Comparison of ENCODE assay signal across 13 cellular contexts in the genomic region with DNA sequence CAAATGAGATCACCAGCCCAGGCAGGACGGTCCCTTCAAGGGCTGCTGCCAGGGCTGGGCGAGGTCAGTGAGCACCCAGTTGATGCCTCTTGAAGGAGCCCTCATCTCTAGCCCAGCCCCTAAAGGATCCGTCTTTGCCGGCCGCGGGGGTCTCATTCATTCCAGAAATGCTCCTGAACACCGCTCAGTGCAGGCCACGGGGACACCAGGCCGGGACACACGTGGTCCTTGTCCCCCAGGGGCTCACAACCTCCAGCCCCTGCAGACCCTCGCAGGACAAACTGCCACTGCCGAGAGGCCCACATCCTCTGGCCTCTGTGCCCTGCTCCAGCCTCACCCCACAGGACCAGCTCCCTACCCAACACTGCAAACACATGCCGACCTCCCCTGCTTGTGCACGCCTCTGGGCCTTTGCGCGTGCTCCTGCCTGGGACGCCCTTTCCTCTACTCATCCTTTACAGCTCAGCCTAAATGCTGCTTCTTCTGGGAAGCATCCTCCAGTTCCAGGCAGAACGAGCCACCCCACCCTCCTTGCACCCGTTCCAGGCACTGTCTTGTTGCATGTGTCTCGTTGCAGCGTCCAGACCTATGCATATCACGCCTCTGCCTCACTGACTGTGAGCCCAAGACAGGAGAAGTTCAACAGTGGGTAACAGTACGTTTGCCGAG. TPM values are rescaled to one million over a fixed set of nuclear protein-coding genes. Genes with fewer than 3 reads are reported as not detected.
A peak's percentile ranks its signal among the peaks of the same experiment; 100 is the strongest.
DNase-seq lines count a peak whose midpoint lies in the region; ATAC-seq and TF ChIP-seq lines count a peak whose summit lies in the region.
"Had no signal": no experiment of that assay in that cellular context is flagged by ENCODE, and none has a peak within 500 bp of the region (broad histone marks: within the 10 kb centered on the region; RNA-seq: fewer than 3 reads in every experiment).

No MANE protein-coding gene starts in this region.

- H3K9ac ChIP-seq in GM23248, result no peak overlapping the region
- no peak overlapping the region for H3K9ac ChIP-seq in SK-N-SH
- H3K9ac ChIP-seq in trophoblast cell (ENCODE audit: low read length), result no peak overlapping the region

- H3K23ac ChIP-seq in trophoblast cell (ENCODE audit: low read length), result no peak overlapping the region

- no peak for TF ChIP-seq RAD21 in SK-N-SH (IDR thresholded peaks at IDR 0.05; ENCODE audit: low read length)

- no peak overlapping the region for H3K4me3 Mint-ChIP-seq in Calu3 (ENCODE audit: low read depth, unreplicated experiment)
- H3K4me3 Mint-ChIP-seq: activated B cell treated with CpG ODN at 0.5 μM for 24 hours; activated CD4-positive, alpha-beta memory T cell treated with anti-CD3 and anti-CD28 coated beads, Interleukin-2, amount 10 ng/mL, durations not matched to agents 7 days and 5 days; nephron; T-helper 2 cell treated with Interferon-gamma antibody and Interleukin-4, amounts not matched to agents 5 μg/mL and 100 μg/mL, for 36 hours had no signal

- no peaks in the 10 kb centered on the region for H3K9me3 Mint-ChIP-seq in Calu3 (ENCODE audit: low read depth, unreplicated experiment)
- H3K9me3 Mint-ChIP-seq: activated B cell treated with CpG ODN at 0.5 μM for 24 hours; activated CD4-positive, alpha-beta memory T cell treated with anti-CD3 and anti-CD28 coated beads, Interleukin-2, amount 10 ng/mL, durations not matched to agents 7 days and 5 days; nephron; T-helper 2 cell treated with Interferon-gamma antibody and Interleukin-4, amounts not matched to agents 5 μg/mL and 100 μg/mL, for 36 hours had no signal

- H3K27ac Mint-ChIP-seq in Calu3 (ENCODE audit: unreplicated experiment), result no peak overlapping the region
- H3K27ac Mint-ChIP-seq: activated B cell treated with CpG ODN at 0.5 μM for 24 hours; activated CD4-positive, alpha-beta memory T cell treated with anti-CD3 and anti-CD28 coated beads, Interleukin-2, amount 10 ng/mL, durations not matched to agents 7 days and 5 days; nephron had no signal

- H3K14ac ChIP-seq in trophoblast cell (ENCODE audit: low read length), result no peak overlapping the region

- in situ Hi-C loops in GM23248 (cut with MboI), result loop anchor here (5.0 kb wide), 1 partner anchor 131 kb away; no protein-coding TSS in a partner anchor

- peaks cover 50% of the 10 kb centered on the region for H3K27me3 Mint-ChIP-seq in Calu3 (ENCODE audit: unreplicated experiment)

- no peak overlapping the region for H4K8ac ChIP-seq in trophoblast cell (ENCODE audit: low read depth, low read length)

- H3K79me1 ChIP-seq in trophoblast cell (ENCODE audit: low read length), result no peaks in the 10 kb centered on the region

- no peaks in the 10 kb centered on the region for H4K20me1 ChIP-seq in GM23248 (ENCODE audit: insufficient read depth)
- no peaks in the 10 kb centered on the region for H4K20me1 ChIP-seq in SK-N-SH (ENCODE audit: insufficient read depth)

- DNase-seq in GM23248 (peak; percentile 30), SK-N-SH (peak; percentile 40), trophoblast cell (no peak), Calu3 (no peak), NCI-H1436 (lab: John Stamatoyannopoulos, UW) (no peak), tibial nerve (ENCODE audit: low spot score in 2 of 2) (no peak)
- DNase-seq: activated B cell treated with CpG ODN at 0.5 μM for 24 hours had no signal

- no peak for TF ChIP-seq EP300 in SK-N-SH (IDR thresholded peaks at IDR 0.05; ENCODE audit: borderline replicate concordance in 1 of 2, low read depth in 1 of 2, low read length in 1 of 2)
- TF ChIP-seq EP300 in tibial nerve (IDR thresholded peaks at IDR 0.05), result no peak

- H3K4me1 ChIP-seq in GM23248 (ENCODE audit: insufficient read depth), result peaks cover 9% of the 10 kb centered on the region; the same call in 1 of the 2 replicates
- H3K4me1 ChIP-seq in SK-N-SH (ENCODE audit: control insufficient read depth in 1 of 2, insufficient read depth in 2 of 2, low read depth in 1 of 2, low read length in 1 of 2), result peaks cover 2 to 6% of the 10 kb centered on the region in 2 experiments; a peak in 1 of 4 replicates
- H3K4me1 ChIP-seq in trophoblast cell (ENCODE audit: control insufficient read depth in 1 of 2, insufficient read depth in 2 of 2, low read length in 2 of 2), result no peaks in the 10 kb centered on the region
- peaks cover 0 to 11% (median 0%) of the 10 kb centered on the region in 4 donors for H3K4me1 ChIP-seq in tibial nerve
- H3K4me1 ChIP-seq: transverse colon had no signal

- H2BK5ac ChIP-seq in trophoblast cell (ENCODE audit: low read depth, low read length, poor library complexity), result no peak overlapping the region

- H3K4me1 Mint-ChIP-seq in Calu3 (ENCODE audit: low read depth, unreplicated experiment), result no peaks in the 10 kb centered on the region
- H3K4me1 Mint-ChIP-seq: activated B cell treated with CpG ODN at 0.5 μM for 24 hours; activated CD4-positive, alpha-beta memory T cell treated with anti-CD3 and anti-CD28 coated beads, Interleukin-2, amount 10 ng/mL, durations not matched to agents 7 days and 5 days had no signal

- H3K36me3 ChIP-seq in GM23248 (ENCODE audit: low read depth) (no peaks in the 10 kb centered on the region), SK-N-SH (replicated peaks in 1 of 2; ENCODE audit: control insufficient read depth in 1 of 2, insufficient read depth in 2 of 2, low read length in 1 of 2) (no peaks in the 10 kb centered on the region), trophoblast cell (ENCODE audit: control insufficient read depth in 1 of 2, insufficient read depth in 2 of 2, low read length in 2 of 2) (no peaks in the 10 kb centered on the region), tibial nerve (no peaks in the 10 kb centered on the region)
- H3K36me3 ChIP-seq: transverse colon had no signal

- no peak overlapping the region for H2AK5ac ChIP-seq in trophoblast cell (ENCODE audit: low read length)

- WGBS in GM23248 (ENCODE audit: low coverage in 1 of 2, low lambda C conversion rate in 2 of 2, missing lambda C conversion rate in 2 of 2), 2 experiments, result 11 to 14% methylated on average over 22 to 24 of the region's 24 CpGs
- whole genome bisulfite sequencing in SK-N-SH (ENCODE audit: low lambda C conversion rate), result 51% methylated on average over 18 of the region's 24 CpGs
- no CpG with 5 or more reads among the region's 24 CpGs for WGBS in trophoblast cell (ENCODE audit: extremely low coverage, insufficient coverage, insufficient read length)
- 59 to 68% methylated on average over 14 to 24 of the region's 24 CpGs for WGBS in tibial nerve, 2 donors

- POLR2A ChIA-PET in SK-N-SH (lab: Yijun Ruan, JAX), result no interaction called here

- H3K4me3 ChIP-seq in GM23248 (no peak overlapping the region), SK-N-SH (ENCODE audit: low read depth in 2 of 2, low read length in 1 of 2) (no peak overlapping the region; a peak in 1 of 4 replicates), trophoblast cell (ENCODE audit: low read depth, low read length) (peak overlapping the region; percentile 25), tibial nerve (no peak overlapping the region)
- H3K4me3 ChIP-seq: transverse colon had no signal

- H3K27ac ChIP-seq in GM23248 (no peak overlapping the region), SK-N-SH (ENCODE audit: low read depth in 2 of 2, low read length in 1 of 2) (no peak overlapping the region), trophoblast cell (ENCODE audit: low read depth, low read length) (no peak overlapping the region), tibial nerve (no peak overlapping the region)
- H3K27ac ChIP-seq: transverse colon had no signal

- no peak overlapping the region for H3K4ac ChIP-seq in trophoblast cell (ENCODE audit: low read depth, low read length)

- no peak overlapping the region for H2BK12ac ChIP-seq in trophoblast cell (ENCODE audit: low read length)

- ATAC-seq in esophagus mucosa (peak; percentile 10), HG03342 (IDR thresholded peaks at IDR 0.05; ENCODE audit: unreplicated experiment) (no peak)

- peaks cover 4% of the 10 kb centered on the region for H3K36me3 Mint-ChIP-seq in Calu3 (ENCODE audit: insufficient read depth, unreplicated experiment)

- no peak overlapping the region for H3K18ac ChIP-seq in trophoblast cell (ENCODE audit: low read length)

- no peak overlapping the region for H2BK120ac ChIP-seq in trophoblast cell (ENCODE audit: insufficient read depth, low read length, poor library complexity)

- H4K12ac ChIP-seq in trophoblast cell (ENCODE audit: low read depth, low read length), result no peak overlapping the region

- H3K79me2 ChIP-seq in GM23248 (ENCODE audit: insufficient read depth) (no peaks in the 10 kb centered on the region), SK-N-SH (ENCODE audit: insufficient read depth) (no peaks in the 10 kb centered on the region), trophoblast cell (ENCODE audit: control insufficient read depth, insufficient read depth, low read length, poor library complexity) (no peaks in the 10 kb centered on the region)

- H3K9me3 ChIP-seq in GM23248 (ENCODE audit: low read depth) (no peaks in the 10 kb centered on the region), SK-N-SH (no peaks in the 10 kb centered on the region), trophoblast cell (ENCODE audit: insufficient read depth, low read depth, low read length) (no peaks in the 10 kb centered on the region), tibial nerve (no peaks in the 10 kb centered on the region)
- H3K9me3 ChIP-seq: transverse colon had no signal

- no peak overlapping the region for H4K91ac ChIP-seq in trophoblast cell (ENCODE audit: low read depth, low read length)

- CTCF ChIA-PET in SK-N-SH (lab: Yijun Ruan, JAX) (interaction anchor here (0.6 to 12.4 kb wide), 51 partner anchors 8 to 527 kb away, joined by 3 to 173 read pairs (median 4); no protein-coding TSS in a partner anchor), Calu3 (lab: Charles Lee) (interaction anchor here (0.6 to 1.7 kb wide), 10 partner anchors 13 to 525 kb away, joined by 3 to 9 read pairs (median 4); no protein-coding TSS in a partner anchor)

- H3F3A ChIP-seq in GM23248 (ENCODE audit: insufficient read depth), result no peaks in the 10 kb centered on the region
- H3F3A ChIP-seq in SK-N-SH (replicated peaks; ENCODE audit: insufficient read depth), result no peaks in the 10 kb centered on the region

- H3K4me2 ChIP-seq in GM23248 (ENCODE audit: unreplicated experiment), result no peak overlapping the region
- H3K4me2 ChIP-seq in SK-N-SH, result no peak overlapping the region
- H3K4me2 ChIP-seq in trophoblast cell (ENCODE audit: low read length), result no peak overlapping the region

- no peak for TF ChIP-seq POLR2A in tibial nerve (IDR thresholded peaks at IDR 0.05)

- H3K9me2 ChIP-seq in GM23248 (ENCODE audit: insufficient read depth), result no peaks in the 10 kb centered on the region
- H3K9me2 ChIP-seq in SK-N-SH, result no peaks in the 10 kb centered on the region

- TF ChIP-seq CTCF in SK-N-SH (IDR thresholded peaks at IDR 0.05), result no peak
- no peak for TF ChIP-seq CTCF in Calu3 (IDR thresholded peaks at IDR 0.05; ENCODE audit: unreplicated experiment)
- TF ChIP-seq CTCF in tibial nerve (IDR thresholded peaks at IDR 0.05), result peak in 1 of 5 experiments; percentile 3

- no TSS peak for BruUV-seq in Calu3 (replicated peaks; lab: Mats Ljungman, UMichigan)

- intact Hi-C loops in Calu3 (cut with micrococcal nuclease; ENCODE audit: unreplicated experiment), result loop anchor here (5.0 kb wide), 1 partner anchor 131 kb away; no protein-coding TSS in a partner anchor

- H2AFZ ChIP-seq in GM23248 (0 out of 2 replicates have a peak overlapping the region, but pooled peaks have one; percentile 25), SK-N-SH (ENCODE audit: low read depth) (no peak overlapping the region), trophoblast cell (ENCODE audit: insufficient read depth, low read length, poor library complexity) (no peak overlapping the region)

- H3K27me3 ChIP-seq in GM23248 (replicated peaks; ENCODE audit: insufficient read depth) (peaks cover 14% of the 10 kb centered on the region), SK-N-SH (ENCODE audit: insufficient read depth) (peaks cover 21% of the 10 kb centered on the region; the same call in 1 of the 2 replicates), trophoblast cell (ENCODE audit: insufficient read depth, low read length) (no peaks in the 10 kb centered on the region), tibial nerve (peaks cover 0 to 73% of the 10 kb centered on the region in 2 donors)

RNA-seq across cellular contexts. Expression of a gene that starts 10.2 kb away (rescaled TPM):
- not detected in 2 replicates for total RNA-seq in GM23248 (2014; rRNA removed; shearing (Covaris generic))
- polyA plus RNA-seq in GM23248 (2016; fragmentation: Nextera tagmentation; extraction: Ambion mirVana), result not detected in 2 replicates
- 0.06 and 0.07 TPM in 2 replicates for polyA plus RNA-seq in SK-N-SH (2012; rRNA removed)
- 0.01 and 0.08 TPM in 2 replicates for polyA plus RNA-seq in SK-N-SH (2012; cell fraction: cytosol; rRNA removed)
- polyA plus RNA-seq in SK-N-SH (2012; cell fraction: nucleus; rRNA removed), result 0.07 and 0.23 TPM in 2 replicates
- 0.52 TPM for total RNA-seq in esophagus mucosa
- polyA plus RNA-seq in trophoblast cell (2013), result 0.17 and 0.25 TPM in 2 replicates
- total RNA-seq in Calu3 (2022), result not detected in 2 replicates
- total RNA-seq in tibial nerve, result 1 to 10 TPM in 1 of 4 donors, under 1 TPM in 1, not detected in 2; 0.21 to 1.6 TPM
- total RNA-seq: activated B cell treated with CpG ODN at 0.5 μM for 24 hours; activated CD4-positive, alpha-beta memory T cell treated with anti-CD3 and anti-CD28 coated beads, Interleukin-2, amount 10 ng/mL, durations not matched to agents 7 days and 5 days had no signal

RNA-seq across cellular contexts. Expression of a gene that starts 59.7 kb away (rescaled TPM):
- 20.2 and 20.9 TPM in 2 replicates for total RNA-seq in GM23248 (2014; rRNA removed; shearing (Covaris generic))
- polyA plus RNA-seq in GM23248 (2016; fragmentation: Nextera tagmentation; extraction: Ambion mirVana) (21.4 and 23.7 TPM in 2 replicates), SK-N-SH (2012; rRNA removed) (0.86 and 1.3 TPM in 2 replicates)
- polyA plus RNA-seq in SK-N-SH (2012; cell fraction: cytosol; rRNA removed), result 0.13 and 0.33 TPM in 2 replicates
- polyA plus RNA-seq in SK-N-SH (2012; cell fraction: nucleus; rRNA removed), result 1.2 and 1.3 TPM in 2 replicates
- total RNA-seq in esophagus mucosa (0.20 TPM), Calu3 (2022) (1.4 and 1.5 TPM in 2 replicates), tibial nerve (not detected)
- polyA plus RNA-seq in trophoblast cell (2013), result 83.3 and 85.3 TPM in 2 replicates
- total RNA-seq: activated B cell treated with CpG ODN at 0.5 μM for 24 hours; activated CD4-positive, alpha-beta memory T cell treated with anti-CD3 and anti-CD28 coated beads, Interleukin-2, amount 10 ng/mL, durations not matched to agents 7 days and 5 days had no signal

Comparison
In these comparisons a context has a peak if more than half of its experiments do, and no peak if none do; other contexts are left out.
1. DNase-seq: peak in GM23248 (single experiment) and SK-N-SH (single experiment); none in trophoblast cell (0 of 2), Calu3 (single experiment), NCI-H1436 (single experiment) and tibial nerve (0 of 2).